ENCODE assay signal across 18 cellular contexts in genomic region chr1:156923565-156924477, GRCh38. TPM values are rescaled to one million over a fixed set of nuclear protein-coding genes. Genes with fewer than 3 reads are reported as not detected.
DNase-seq lines count a peak whose midpoint lies in the region; ATAC-seq and TF ChIP-seq lines count a peak whose summit lies in the region.
"Had no signal": no experiment of that assay in that cellular context is flagged by ENCODE, and none has a peak within 500 bp of the region (broad histone marks: within the 10 kb centered on the region; RNA-seq: fewer than 3 reads in every experiment).

No MANE protein-coding gene starts in this region.

- H2BK5ac ChIP-seq in mesendoderm (ENCODE audit: low read length), result no peak overlapping the region

- intact Hi-C loops in right cardiac atrium (cut with DNase I), result no loop called here
- intact Hi-C loops in Right ventricle myocardium inferior (cut with DNase I), result no loop called here

- H3K4me2 ChIP-seq in mesendoderm (ENCODE audit: low read length), result peak overlapping the region; percentile 90
- H3K4me2 ChIP-seq: PC-9 had no signal

- H3K27ac Mint-ChIP-seq in central memory CD8-positive, alpha-beta T cell (ENCODE audit: low read depth), result no peak overlapping the region
- H3K27ac Mint-ChIP-seq: activated CD4-positive, alpha-beta memory T cell treated with anti-CD3 and anti-CD28 coated beads for 36 hours had no signal

- H3K36me3 ChIP-seq in mesendoderm (ENCODE audit: control insufficient read depth, insufficient read depth, low read length), result no peaks in the 10 kb centered on the region
- H3K36me3 ChIP-seq in thoracic aorta, result no peaks in the 10 kb centered on the region
- H3K36me3 ChIP-seq: BE2C had no signal

- H3K4me3 Mint-ChIP-seq in central memory CD8-positive, alpha-beta T cell, result peak overlapping the region; percentile 14
- H3K4me3 Mint-ChIP-seq: activated CD4-positive, alpha-beta memory T cell treated with anti-CD3 and anti-CD28 coated beads for 36 hours had no signal

- no peak for ATAC-seq in right cardiac atrium
- no peak for ATAC-seq in Right ventricle myocardium inferior
- no peak for ATAC-seq in central memory CD8-positive, alpha-beta T cell (replicated peaks; ENCODE audit: extremely low read depth, poor library complexity, severe bottlenecking)
- ATAC-seq in thoracic aorta (ENCODE audit: insufficient number of reproducible peaks, low FRiP score, low read depth), result no peak
- no peak for ATAC-seq in GM18498 (IDR thresholded peaks at IDR 0.05; ENCODE audit: unreplicated experiment)
- ATAC-seq in GM19328 (IDR thresholded peaks at IDR 0.05; ENCODE audit: unreplicated experiment), result no peak
- ATAC-seq: left colon had no signal

- H4K5ac ChIP-seq in mesendoderm (ENCODE audit: low read length), result no peak overlapping the region

- WGBS in right cardiac atrium, result 2% methylated on average over 66 of the region's 66 CpGs
- no CpG with 5 or more reads among the region's 66 CpGs for WGBS in mesendoderm (ENCODE audit: extremely low coverage, insufficient coverage, low lambda C conversion rate)

- H3K4ac ChIP-seq in mesendoderm (ENCODE audit: low read depth, low read length), result no peak overlapping the region

- no peak overlapping the region for H2BK120ac ChIP-seq in mesendoderm (ENCODE audit: low read depth, low read length)

- H3K9ac ChIP-seq in mesendoderm (ENCODE audit: low read length), result peak overlapping the region; percentile 40

- no peaks in the 10 kb centered on the region for H3K79me1 ChIP-seq in mesendoderm (ENCODE audit: low read length)

- no peaks in the 10 kb centered on the region for H3K9me3 Mint-ChIP-seq in central memory CD8-positive, alpha-beta T cell
- H3K9me3 Mint-ChIP-seq: activated CD4-positive, alpha-beta memory T cell treated with anti-CD3 and anti-CD28 coated beads for 36 hours had no signal

- peak overlapping the region; percentile 75 for H3K56ac ChIP-seq in mesendoderm (ENCODE audit: low read length)

- no peak overlapping the region for H3K18ac ChIP-seq in mesendoderm (ENCODE audit: low read length)

- H3K9me3 ChIP-seq in right cardiac atrium (ENCODE audit: control insufficient read depth, low read length) (no peaks in the 10 kb centered on the region), thoracic aorta (no peaks in the 10 kb centered on the region)
- H3K9me3 ChIP-seq: BE2C had no signal

- H2AK5ac ChIP-seq in mesendoderm (ENCODE audit: low read length), result no peak overlapping the region

- H3K4me1 Mint-ChIP-seq in central memory CD8-positive, alpha-beta T cell, result peaks cover 13% of the 10 kb centered on the region

- H3K27ac ChIP-seq in right cardiac atrium (ENCODE audit: low read length) (no peak overlapping the region), mesendoderm (ENCODE audit: low read depth, low read length) (no peak overlapping the region), thoracic aorta (no peak overlapping the region)
- H3K27ac ChIP-seq: PC-9 had no signal

- peaks cover 91% of the 10 kb centered on the region for H3K27me3 Mint-ChIP-seq in central memory CD8-positive, alpha-beta T cell

- peaks cover 3% of the 10 kb centered on the region for H3K27me3 ChIP-seq in right cardiac atrium (ENCODE audit: control insufficient read depth, insufficient read depth)
- H3K27me3 ChIP-seq in mesendoderm (ENCODE audit: insufficient read depth, low read length, poor library complexity), result peaks cover 56% of the 10 kb centered on the region
- H3K27me3 ChIP-seq in thoracic aorta (replicated peaks; ENCODE audit: insufficient read depth), result peaks cover 4% of the 10 kb centered on the region

- H2BK15ac ChIP-seq in mesendoderm (replicated peaks; ENCODE audit: low read depth), result no peak overlapping the region

- no peak for TF ChIP-seq CTCF in thoracic aorta (IDR thresholded peaks at IDR 0.05)

- no peaks in the 10 kb centered on the region for H3K4me1 ChIP-seq in right cardiac atrium (ENCODE audit: control insufficient read depth, insufficient read depth, low read length)
- H3K4me1 ChIP-seq in mesendoderm (ENCODE audit: control insufficient read depth, low read depth, low read length), result no peaks in the 10 kb centered on the region
- H3K4me1 ChIP-seq in thoracic aorta (ENCODE audit: control insufficient read depth in 1 of 2, low read depth in 2 of 2), result peaks cover 7 to 29% of the 10 kb centered on the region in 2 donors

- peak in 2 of 3 donors; percentile 33 to 65 for DNase-seq in right cardiac atrium
- no peak for DNase-seq in Right ventricle myocardium inferior (ENCODE audit: missing footprints)
- DNase-seq in central memory CD8-positive, alpha-beta T cell (ENCODE audit: low spot score in 2 of 2), result no peak
- DNase-seq in mesendoderm, result no peak
- DNase-seq in thoracic aorta (ENCODE audit: low spot score), result no peak
- DNase-seq in midbrain (lab: John Stamatoyannopoulos, UW), result no peak
- DNase-seq: activated CD4-positive, alpha-beta memory T cell treated with anti-CD3 and anti-CD28 coated beads for 36 hours; activated naive CD4-positive, alpha-beta T cell treated with Interleukin-2 at 50 U/mL for 16 hours; BE2C; left colon; occipital lobe; stimulated activated CD4-positive, alpha-beta T cell treated with anti-CD3 and anti-CD28 coated beads, Interleukin-2, amount 100 ng/mL, for 48 hours; stimulated activated naive CD4-positive, alpha-beta T cell had no signal

- H3K36me3 Mint-ChIP-seq in central memory CD8-positive, alpha-beta T cell (ENCODE audit: insufficient read depth), result peaks cover 4% of the 10 kb centered on the region
- H3K36me3 Mint-ChIP-seq: activated CD4-positive, alpha-beta memory T cell treated with anti-CD3 and anti-CD28 coated beads for 36 hours had no signal

- H3K79me2 ChIP-seq in mesendoderm (ENCODE audit: control insufficient read depth, insufficient read depth, low read length), result no peaks in the 10 kb centered on the region

- no peak overlapping the region for H4K8ac ChIP-seq in mesendoderm (ENCODE audit: low read depth, low read length)

- no peak overlapping the region for H3K23ac ChIP-seq in mesendoderm (ENCODE audit: low read length)

- peak overlapping the region; percentile 22 for H3K4me3 ChIP-seq in right cardiac atrium (ENCODE audit: low read length)
- H3K4me3 ChIP-seq in mesendoderm (ENCODE audit: low read length), result peak overlapping the region; percentile 36
- peak overlapping the region; percentile 34 for H3K4me3 ChIP-seq in thoracic aorta
- H3K4me3 ChIP-seq: PC-9 had no signal

RNA-seq across cellular contexts. Expression of gene LRRC71, which starts 3.4 kb away (rescaled TPM):
- total RNA-seq in right cardiac atrium, result under 1 TPM in 1 of 4 donors, not detected in 3; 0.31 TPM
- polyA plus RNA-seq in right cardiac atrium, result 0.18 TPM
- total RNA-seq in Right ventricle myocardium inferior, result not detected
- polyA plus RNA-seq in mesendoderm (2013, experiment 1 of 2), result not detected
- polyA plus RNA-seq in mesendoderm (2013, experiment 2 of 2), result 0.14 TPM
- total RNA-seq in thoracic aorta, result not detected
- total RNA-seq: activated CD4-positive, alpha-beta memory T cell treated with anti-CD3 and anti-CD28 coated beads for 36 hours; left colon; LHCN-M2; PC-9; T-helper 2 cell treated with Interferon-gamma antibody and Interleukin-4, amounts not matched to agents 100 ng/mL and 5 ng/mL, for 36 hours had no signal

RNA-seq across cellular contexts. Expression of gene PEAR1, which starts 30.3 kb away (rescaled TPM):
- total RNA-seq in right cardiac atrium (10 to 100 TPM in 1 of 4 donors, 1 to 10 TPM in 3; 6.6 to 10.3 (median 8.5) TPM), Right ventricle myocardium inferior (8.1 TPM), thoracic aorta (10 to 100 TPM; 31.0 to 34.9 TPM)
- polyA plus RNA-seq in right cardiac atrium, result 6.9 TPM
- 0.46 TPM for polyA plus RNA-seq in mesendoderm (2013, experiment 1 of 2)
- 0.39 TPM for polyA plus RNA-seq in mesendoderm (2013, experiment 2 of 2)
- total RNA-seq: activated CD4-positive, alpha-beta memory T cell treated with anti-CD3 and anti-CD28 coated beads for 36 hours had no signal

Comparison
In these comparisons a context has a peak if more than half of its experiments do, and no peak if none do; other contexts are left out.
1. DNase-seq: peak in right cardiac atrium (2 of 3); none in Right ventricle myocardium inferior (single experiment), central memory CD8-positive, alpha-beta T cell (0 of 2), mesendoderm (single experiment), thoracic aorta (single experiment) and midbrain (single experiment).
2. Peak in every context shown above with its lines, with median percentiles within 50 percentile points of each other: H3K4me3 ChIP-seq.